Comparison of ENCODE assay signal across 5 cellular contexts in genomic region chr5:151420127-151420526, GRCh38.
"Had no signal": no experiment of that assay in that cellular context is flagged by ENCODE, and none has a peak within 500 bp of the region (broad histone marks: within the 10 kb centered on the region; RNA-seq: fewer than 3 reads in every experiment).

No MANE protein-coding gene starts in this region.

- ATAC-seq: HepG2, K562 had no signal

- H3K4me3 ChIP-seq: K562 had no signal

- DNase-seq: IMR-90, KBM-7 had no signal

- H3K27ac ChIP-seq: HL-60 had no signal
